In the genomic region with DNA sequence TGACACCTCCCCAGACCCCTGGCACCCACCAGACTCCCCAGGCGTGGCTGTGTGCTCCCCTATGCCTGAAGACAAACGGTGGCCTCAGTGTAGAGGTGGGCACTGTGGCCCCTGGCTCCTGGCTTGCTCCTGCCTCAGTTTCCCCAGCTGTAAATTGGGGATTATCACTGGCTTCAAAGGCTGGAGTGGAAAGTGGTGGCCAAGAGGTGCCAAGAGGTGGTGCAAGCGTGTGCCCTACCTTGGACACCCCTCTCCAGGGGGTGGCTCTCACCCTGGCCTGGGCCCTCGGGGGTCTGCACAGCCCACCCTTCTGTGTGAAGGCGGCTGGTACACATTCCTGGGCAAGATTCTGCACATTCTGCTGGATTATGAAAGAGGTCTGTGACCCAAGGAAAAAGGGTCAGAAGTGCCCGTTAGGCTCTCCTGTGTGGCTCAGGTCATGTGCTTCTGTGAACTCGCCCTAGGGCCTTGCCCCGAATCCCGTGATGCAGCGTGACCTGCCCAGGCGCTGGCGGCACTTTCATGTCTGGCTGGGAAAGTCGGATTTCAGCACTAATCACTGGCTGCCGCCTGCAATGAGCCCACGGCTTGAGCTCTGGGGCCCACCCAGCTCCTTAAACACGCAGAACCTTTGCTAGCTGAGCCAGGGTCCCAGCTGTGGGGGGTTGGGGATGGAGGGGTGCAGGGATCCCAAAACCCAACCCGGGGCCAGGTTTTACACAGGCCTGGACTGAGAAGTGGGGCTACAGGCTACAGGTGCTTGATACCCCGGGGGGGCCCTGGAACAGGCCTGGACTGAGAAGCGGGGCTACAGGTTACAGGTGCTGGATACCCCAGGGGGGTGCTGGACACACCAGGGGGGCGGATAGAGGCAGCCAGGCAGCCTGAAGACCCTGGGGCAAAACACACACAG, we compare ENCODE assay signal across 8 cellular contexts.
DNase-seq lines count a peak whose midpoint lies in the region; ATAC-seq and TF ChIP-seq lines count a peak whose summit lies in the region.
"Not testable (repeated sequence)": the region's sequence is repeated elsewhere in the genome, so short reads cannot be mapped to it uniquely, and the experiment has no call there.

No MANE protein-coding gene starts in this region.

- H3K4me1 Mint-ChIP-seq in Caco-2 (ENCODE audit: low read depth, unreplicated experiment): peaks cover 26% of the 10 kb centered on the region
- peaks cover 88% of the 10 kb centered on the region for H3K4me1 Mint-ChIP-seq in activated T-cell treated with anti-CD3 and anti-CD28 coated beads, Interleukin-2, amount 50 U/mL, for 24 hours (ENCODE audit: low read depth)
- peaks cover 74% of the 10 kb centered on the region for H3K4me1 Mint-ChIP-seq in central memory CD8-positive, alpha-beta T cell

- CTCF ChIA-PET in Caco-2 (lab: Charles Lee): not testable (repeated sequence)

- H3K4me3 Mint-ChIP-seq in Caco-2 (ENCODE audit: unreplicated experiment); central memory CD8-positive, alpha-beta T cell: not testable (repeated sequence)
- H3K4me3 Mint-ChIP-seq in activated T-cell treated with anti-CD3 and anti-CD28 coated beads, Interleukin-2, amount 50 U/mL, for 24 hours: peak overlapping the region; percentile 20

- not testable (repeated sequence) for H3K36me3 ChIP-seq in Caco-2 (ENCODE audit: control insufficient read depth, insufficient read depth, low read length); Peyer's patch; sigmoid colon; transverse colon
- peaks cover 0 to 26% (median 0%) of the 10 kb centered on the region in 9 donors for H3K36me3 ChIP-seq in heart left ventricle

- H3K4me3 ChIP-seq in Caco-2 (ENCODE audit: low read depth, low read length); Peyer's patch; heart left ventricle; transverse colon: not testable (repeated sequence)
- H3K4me3 ChIP-seq in sigmoid colon: peak overlapping the region in 1 of 4 donors; percentile 20

- WGBS in heart left ventricle, 4 donors: 54 to 75% (median 71%) methylated on average over 4 to 20 of the region's 20 CpGs
- 60 to 80% methylated on average over 20 of the region's 20 CpGs for WGBS in sigmoid colon, 2 donors
- 40 to 57% methylated on average over 2 to 18 of the region's 20 CpGs for WGBS in transverse colon (ENCODE audit: low coverage in 1 of 2), 2 donors

- ATAC-seq in central memory CD8-positive, alpha-beta T cell (replicated peaks; ENCODE audit: extremely low read depth, poor library complexity, severe bottlenecking): not testable (repeated sequence)
- peak in 1 of 4 donors; percentile 5 for ATAC-seq in heart left ventricle

- DNase-seq in Caco-2 (peak in 1 of 2 experiments; percentile 67), Peyer's patch (peak in 2 of 3 donors; percentile 47 to 50), heart left ventricle (peak in 4 of 5 donors; percentile 36 to 79 (median 66)), mesenteric fat pad (ENCODE audit: low spot score) (peak; percentile 89), sigmoid colon (peak; percentile 84), transverse colon (peak; percentile 58)
- DNase-seq in activated T-cell treated with anti-CD3 and anti-CD28 coated beads, Interleukin-2, amount 50 U/mL, for 24 hours; central memory CD8-positive, alpha-beta T cell (ENCODE audit: low spot score in 2 of 2): not testable (repeated sequence)

- intact Hi-C loops in Caco-2 (cut with micrococcal nuclease; ENCODE audit: unreplicated experiment); heart left ventricle (cut with DNase I); transverse colon (cut with DNase I; ENCODE audit: low total_unique reads): not testable (repeated sequence)
- intact Hi-C loops in sigmoid colon (cut with DNase I): loop anchor here (10.0 kb wide), 1 partner anchor 702 kb away; no protein-coding TSS in a partner anchor

- peak overlapping the region; percentile 35 for H3K27ac Mint-ChIP-seq in Caco-2 (ENCODE audit: unreplicated experiment)
- H3K27ac Mint-ChIP-seq in activated T-cell treated with anti-CD3 and anti-CD28 coated beads, Interleukin-2, amount 50 U/mL, for 24 hours: peak overlapping the region; percentile 98
- peak overlapping the region; percentile 69 for H3K27ac Mint-ChIP-seq in central memory CD8-positive, alpha-beta T cell (ENCODE audit: low read depth)

- H3K36me3 Mint-ChIP-seq in Caco-2 (ENCODE audit: insufficient read depth, unreplicated experiment): peaks cover 92% of the 10 kb centered on the region
- peaks cover 94% of the 10 kb centered on the region for H3K36me3 Mint-ChIP-seq in activated T-cell treated with anti-CD3 and anti-CD28 coated beads, Interleukin-2, amount 50 U/mL, for 24 hours (ENCODE audit: low read depth)
- H3K36me3 Mint-ChIP-seq in central memory CD8-positive, alpha-beta T cell (ENCODE audit: insufficient read depth): peaks cover 41% of the 10 kb centered on the region

- not testable (repeated sequence) for H3K9me3 ChIP-seq in Caco-2, Peyer's patch, heart left ventricle, sigmoid colon, transverse colon

- H3K27me3 ChIP-seq in Caco-2 (replicated peaks; ENCODE audit: control insufficient read depth, insufficient read depth, low read length); Peyer's patch; heart left ventricle; sigmoid colon; transverse colon: not testable (repeated sequence)

- not testable (repeated sequence) for H3K4me1 ChIP-seq in Caco-2
- peaks cover 0 to 70% (median 31%) of the 10 kb centered on the region in 4 donors for H3K4me1 ChIP-seq in Peyer's patch
- H3K4me1 ChIP-seq in heart left ventricle: peaks cover 39 to 100% (median 85%) of the 10 kb centered on the region in 12 donors
- H3K4me1 ChIP-seq in sigmoid colon: peaks cover 2 to 97% (median 91%) of the 10 kb centered on the region in 4 donors
- peaks cover 64 to 94% (median 73%) of the 10 kb centered on the region in 4 donors for H3K4me1 ChIP-seq in transverse colon

- POLR2A ChIA-PET in Caco-2 (lab: Charles Lee): not testable (repeated sequence)

- H3K27me3 Mint-ChIP-seq in Caco-2 (ENCODE audit: insufficient read depth, unreplicated experiment); activated T-cell treated with anti-CD3 and anti-CD28 coated beads, Interleukin-2, amount 50 U/mL, for 24 hours; central memory CD8-positive, alpha-beta T cell: not testable (repeated sequence)

- H3K27ac ChIP-seq in Peyer's patch (peak overlapping the region in 3 of 4 donors; percentile 31 to 49 (median 38)), heart left ventricle (peak overlapping the region; percentile 5 to 87 (median 80)), sigmoid colon (peak overlapping the region; percentile 83 to 96 (median 86)), transverse colon (peak overlapping the region; percentile 70 to 99 (median 93))

- TF ChIP-seq POLR2A in Peyer's patch (IDR thresholded peaks at IDR 0.05); heart left ventricle (IDR thresholded peaks at IDR 0.05); sigmoid colon (IDR thresholded peaks at IDR 0.05); transverse colon (IDR thresholded peaks at IDR 0.05): not testable (repeated sequence)

- not testable (repeated sequence) for H3K9me3 Mint-ChIP-seq in Caco-2 (ENCODE audit: unreplicated experiment); activated T-cell treated with anti-CD3 and anti-CD28 coated beads, Interleukin-2, amount 50 U/mL, for 24 hours; central memory CD8-positive, alpha-beta T cell

- in situ Hi-C loops in transverse colon (cut with MboI; ENCODE audit: low pct_ligation_motif_present in 1 of 4, low pct_unique_long_range_greater_than_20kb in 1 of 4, low sequenced_read_pairs in 3 of 4): not testable (repeated sequence)

- not testable (repeated sequence) for BruUV-seq in Caco-2 (replicated peaks; lab: Mats Ljungman, UMichigan)

- not testable (repeated sequence) for TF ChIP-seq CTCF in Caco-2 (IDR thresholded peaks at IDR 0.05; ENCODE audit: insufficient read depth in 1 of 2, low read depth in 1 of 2, low read length in 1 of 2, severe bottlenecking in 1 of 2, unreplicated experiment in 1 of 2); Peyer's patch (IDR thresholded peaks at IDR 0.05); heart left ventricle (IDR thresholded peaks at IDR 0.05); sigmoid colon (IDR thresholded peaks at IDR 0.05); transverse colon (IDR thresholded peaks at IDR 0.05)

- not testable (repeated sequence) for TF ChIP-seq EP300 in sigmoid colon (IDR thresholded peaks at IDR 0.05); transverse colon (IDR thresholded peaks at IDR 0.05; ENCODE audit: low read depth)

Comparison
In these comparisons a context has a peak if more than half of its experiments do, and no peak if none do; other contexts are left out.
1. H3K27ac Mint-ChIP-seq: peak in every context shown above with its lines; median percentile 98 in activated T-cell treated with anti-CD3 and anti-CD28 coated beads, Interleukin-2, amount 50 U/mL, for 24 hours; 69 in central memory CD8-positive, alpha-beta T cell; 35 in Caco-2.
2. H3K27ac ChIP-seq: peak in every context shown above with its lines; median percentile 93 in transverse colon; 86 in sigmoid colon; 80 in heart left ventricle; 38 in Peyer's patch.